ENCODE assay signal across 8 cellular contexts in the genomic region with DNA sequence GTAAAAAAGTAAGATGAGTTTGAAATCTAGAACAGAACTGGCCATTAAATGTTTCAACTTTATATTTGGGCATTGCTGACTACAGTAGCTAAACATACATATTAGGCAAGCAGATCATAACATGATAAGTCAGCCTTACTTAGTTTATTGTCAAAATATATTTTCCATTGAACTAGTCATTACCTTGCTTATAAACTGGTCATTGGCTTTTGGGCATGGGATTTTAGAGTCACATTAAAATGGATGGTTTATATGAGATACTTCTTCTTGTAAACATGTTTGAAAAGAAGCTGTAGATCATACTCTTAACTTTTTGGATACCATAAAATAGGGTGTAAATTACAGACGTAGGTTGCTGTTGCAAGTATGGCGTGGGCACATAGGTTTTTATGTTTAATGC. TPM values are rescaled to one million over a fixed set of nuclear protein-coding genes. Genes with fewer than 3 reads are reported as not detected.
DNase-seq lines count a peak whose midpoint lies in the region; TF ChIP-seq lines count a peak whose summit lies in the region.

No MANE protein-coding gene starts in this region.

- peak overlapping the region; percentile 81 to 95 (median 92) for H3K4me3 ChIP-seq in BLaER1 treated with 17β-estradiol and CSF1 and Interleukin-3, amounts not matched to agents 10 nM and 100 nM
- H3K4me3 ChIP-seq in Karpas-422 (ENCODE audit: low read length), result peak overlapping the region; percentile 72
- peak overlapping the region; percentile 93 for H3K4me3 ChIP-seq in coronary artery
- no peak overlapping the region for H3K4me3 ChIP-seq in neural progenitor cell

- H3F3A ChIP-seq in neural progenitor cell (ENCODE audit: low read depth), result peaks cover 44% of the 10 kb centered on the region

- H3K9me3 ChIP-seq in BLaER1 treated with 17β-estradiol and CSF1 and Interleukin-3, amounts not matched to agents 10 nM and 100 nM (replicated peaks in 1 of 11), result peaks cover 0 to 5% (median 0%) of the 10 kb centered on the region in 11 experiments; a peak in 1 of 22 replicates
- no peaks in the 10 kb centered on the region for H3K9me3 ChIP-seq in Karpas-422 (ENCODE audit: low read length)
- no peaks in the 10 kb centered on the region for H3K9me3 ChIP-seq in neural progenitor cell (ENCODE audit: low read depth)

- H3K9ac ChIP-seq in BLaER1 treated with 17β-estradiol and CSF1 and Interleukin-3, amounts not matched to agents 10 nM and 100 nM, result peak overlapping the region; percentile 99 to 100 (median 100)
- H3K9ac ChIP-seq in Karpas-422 (ENCODE audit: low read length) (peak overlapping the region; percentile 99), neural progenitor cell (no peak overlapping the region)

- H3K27me3 ChIP-seq in BLaER1 treated with 17β-estradiol and CSF1 and Interleukin-3, amounts not matched to agents 10 nM and 100 nM, result no peaks in the 10 kb centered on the region
- H3K27me3 ChIP-seq in Karpas-422 (ENCODE audit: low read length), result no peaks in the 10 kb centered on the region
- peaks cover 13% of the 10 kb centered on the region for H3K27me3 ChIP-seq in neural progenitor cell

- H3K4me2 ChIP-seq in BLaER1 treated with 17β-estradiol and CSF1 and Interleukin-3, amounts not matched to agents 10 nM and 100 nM, result peak overlapping the region; percentile 74 to 96 (median 89)
- peak overlapping the region; percentile 84 for H3K4me2 ChIP-seq in Karpas-422 (ENCODE audit: low read depth, low read length, poor library complexity, severe bottlenecking)
- H3K4me2 ChIP-seq in neural progenitor cell, result peak overlapping the region; percentile 90

- no peaks in the 10 kb centered on the region for H3K9me2 ChIP-seq in Karpas-422 (replicated peaks; ENCODE audit: insufficient read depth, low read length)

- no peaks in the 10 kb centered on the region for H3K36me3 Mint-ChIP-seq in neural progenitor cell

- peaks cover 0 to 9% (median 4%) of the 10 kb centered on the region in 11 experiments; a peak in 9 of 22 replicates for H3K36me3 ChIP-seq in BLaER1 treated with 17β-estradiol and CSF1 and Interleukin-3, amounts not matched to agents 10 nM and 100 nM
- H3K36me3 ChIP-seq in Karpas-422 (ENCODE audit: insufficient read depth, low read length) (no peaks in the 10 kb centered on the region), neural progenitor cell (no peaks in the 10 kb centered on the region)

- H3K4me3 Mint-ChIP-seq in neural progenitor cell, result peak overlapping the region; percentile 98

- peaks cover 33 to 66% (median 63%) of the 10 kb centered on the region in 11 experiments for H4K20me1 ChIP-seq in BLaER1 treated with 17β-estradiol and CSF1 and Interleukin-3, amounts not matched to agents 10 nM and 100 nM
- peaks cover 17% of the 10 kb centered on the region; the same call in 1 of the 2 replicates for H4K20me1 ChIP-seq in Karpas-422 (ENCODE audit: insufficient read depth, low read depth, low read length)
- peaks cover 54% of the 10 kb centered on the region for H4K20me1 ChIP-seq in neural progenitor cell (ENCODE audit: low read depth)

- no peak overlapping the region for H2AFZ ChIP-seq in Karpas-422 (ENCODE audit: low read length)
- no peak overlapping the region for H2AFZ ChIP-seq in neural progenitor cell (replicated peaks)

- peaks cover 10% of the 10 kb centered on the region for H3K27me3 Mint-ChIP-seq in neural progenitor cell (ENCODE audit: insufficient read depth, low read depth)

- H3K27ac ChIP-seq in BLaER1 treated with 17β-estradiol and CSF1 and Interleukin-3, amounts not matched to agents 10 nM and 100 nM, result peak overlapping the region; percentile 99 to 100 (median 100)
- H3K27ac ChIP-seq in Karpas-422 (ENCODE audit: low read length), result peak overlapping the region; percentile 89
- H3K27ac ChIP-seq in coronary artery, result peak overlapping the region; percentile 99 to 100
- H3K27ac ChIP-seq in neural progenitor cell, result no peak overlapping the region

- DNase-seq in Karpas-422 (peak; percentile 44), coronary artery (ENCODE audit: low spot score) (no peak), neural progenitor cell (ENCODE audit: low spot score) (no peak), NCI-H526 treated with DMSO at 0.1 percent for 48 hours (lab: John Stamatoyannopoulos, UW) (no peak), 8988T (no peak), NCI-H146 treated with DMSO at 0.1 percent for 48 hours (lab: John Stamatoyannopoulos, UW; ENCODE audit: unreplicated experiment) (no peak)
- DNase-seq in activated CD4-positive, CD25-positive, alpha-beta regulatory T cell (lab: John Stamatoyannopoulos, UW), result no peak

- peaks cover 41 to 59% (median 51%) of the 10 kb centered on the region in 10 experiments for H3K4me1 ChIP-seq in BLaER1 treated with 17β-estradiol and CSF1 and Interleukin-3, amounts not matched to agents 10 nM and 100 nM
- H3K4me1 ChIP-seq in Karpas-422 (ENCODE audit: low read length) (peaks cover 51% of the 10 kb centered on the region), neural progenitor cell (peaks cover 21% of the 10 kb centered on the region)

- H3K79me2 ChIP-seq in Karpas-422 (ENCODE audit: low read length) (peaks cover 75% of the 10 kb centered on the region), neural progenitor cell (ENCODE audit: low read depth) (peaks cover 64% of the 10 kb centered on the region)

- no peak for TF ChIP-seq CTCF in coronary artery (IDR thresholded peaks at IDR 0.05)
- no peak for TF ChIP-seq CTCF in neural progenitor cell (IDR thresholded peaks at IDR 0.05)

- H3K4me1 Mint-ChIP-seq in neural progenitor cell, result peaks cover 43% of the 10 kb centered on the region

- peaks cover 3% of the 10 kb centered on the region for H3K9me3 Mint-ChIP-seq in neural progenitor cell

- no peak overlapping the region for H3K27ac Mint-ChIP-seq in neural progenitor cell

RNA-seq across cellular contexts. Expression of a gene that starts 2.7 kb away (rescaled TPM):
- total RNA-seq in Karpas-422 (2014; rRNA removed; shearing (Covaris generic); ENCODE audit: low replicate concordance), result 35.8 and 67.0 TPM in 2 replicates
- 27.4 and 33.1 TPM in 2 replicates for total RNA-seq in neural progenitor cell (ENCODE audit: low replicate concordance)
